ENCODE assay signal across 17 cellular contexts in genomic region chr12:53867216-53868012, GRCh38.
DNase-seq lines count a peak whose midpoint lies in the region; ATAC-seq and TF ChIP-seq lines count a peak whose summit lies in the region.
"Had no signal": no experiment of that assay in that cellular context is flagged by ENCODE, and none has a peak within 500 bp of the region (broad histone marks: within the 10 kb centered on the region; RNA-seq: fewer than 3 reads in every experiment).

No MANE protein-coding gene starts in this region.

- WGBS in esophagus squamous epithelium, 2 donors: 20 to 55% methylated on average over 2 of the region's 3 CpGs

- peaks cover 19% of the 10 kb centered on the region for H3K4me1 Mint-ChIP-seq in nephron progenitor cell
- H3K4me1 Mint-ChIP-seq: CD8-positive, alpha-beta memory T cell had no signal

- H3K27me3 ChIP-seq in esophagus squamous epithelium: peaks cover 0 to 63% (median 0%) of the 10 kb centered on the region in 4 donors

- TF ChIP-seq POLR2A in esophagus squamous epithelium (IDR thresholded peaks at IDR 0.05): no peak

- no peak overlapping the region for H3K27ac ChIP-seq in esophagus squamous epithelium
- H3K27ac ChIP-seq: adrenal gland, parathyroid adenoma, stomach, WERI-Rb-1 had no signal

- no peaks in the 10 kb centered on the region for H3K36me3 Mint-ChIP-seq in nephron progenitor cell (ENCODE audit: low read depth)
- H3K36me3 Mint-ChIP-seq: CD8-positive, alpha-beta memory T cell had no signal

- intact Hi-C loops in esophagus squamous epithelium (cut with DNase I): no loop called here

- H3K36me3 ChIP-seq in esophagus squamous epithelium: no peaks in the 10 kb centered on the region
- H3K36me3 ChIP-seq: adrenal gland, stomach, WERI-Rb-1 had no signal

- H3K9me3 ChIP-seq in esophagus squamous epithelium: no peaks in the 10 kb centered on the region
- H3K9me3 ChIP-seq: adrenal gland, stomach had no signal

- DNase-seq in Daoy (ENCODE audit: low read depth) (peak; percentile 75), LHCN-M2 (ENCODE audit: low read depth) (peak; percentile 85), choroid plexus epithelial cell (ENCODE audit: low read depth) (peak; percentile 12), nephron progenitor cell (peak; percentile 12), ecto neural progenitor cell (ENCODE audit: low spot score) (no peak), esophagus squamous epithelium (lab: John Stamatoyannopoulos, UW) (no peak)
- DNase-seq: CD8-positive, alpha-beta memory T cell; NCI-H2227 treated with DMSO at 0.1 percent for 48 hours; RPMI8226; stimulated activated CD4-positive, alpha-beta T cell treated with anti-CD3 and anti-CD28 coated beads, Interleukin-4, amount 100 ng/mL, for 4 hours; stomach; WERI-Rb-1 had no signal

- H3K4me3 Mint-ChIP-seq in nephron progenitor cell: no peak overlapping the region
- H3K4me3 Mint-ChIP-seq: CD8-positive, alpha-beta memory T cell; dendritic cell treated with granulocyte-macrophage colony-stimulating factor and Interleukin-4, amounts not matched to agents 40 ng/mL and 50 ng/mL, for 4 days had no signal

- no peak for TF ChIP-seq CTCF in choroid plexus epithelial cell (conservative IDR thresholded peaks at IDR 0.05; ENCODE audit: low read depth, low read length)
- TF ChIP-seq CTCF in nephron progenitor cell (IDR thresholded peaks at IDR 0.05): no peak
- no peak for TF ChIP-seq CTCF in esophagus squamous epithelium (IDR thresholded peaks at IDR 0.05)

- H3K9me3 Mint-ChIP-seq in nephron progenitor cell: no peaks in the 10 kb centered on the region
- H3K9me3 Mint-ChIP-seq: CD8-positive, alpha-beta memory T cell; dendritic cell treated with granulocyte-macrophage colony-stimulating factor and Interleukin-4, amounts not matched to agents 40 ng/mL and 50 ng/mL, for 4 days had no signal

- H3K4me1 ChIP-seq in esophagus squamous epithelium: no peaks in the 10 kb centered on the region
- H3K4me1 ChIP-seq: adrenal gland, parathyroid adenoma, stomach had no signal

- ATAC-seq in HG02870 (IDR thresholded peaks at IDR 0.05; ENCODE audit: unreplicated experiment): no peak
- ATAC-seq in GM19467 (IDR thresholded peaks at IDR 0.05; ENCODE audit: unreplicated experiment): no peak

- H3K4me3 ChIP-seq in choroid plexus epithelial cell (ENCODE audit: low read depth, low read length) (no peak overlapping the region), esophagus squamous epithelium (no peak overlapping the region)
- H3K4me3 ChIP-seq: adrenal gland, stomach had no signal

- no peak overlapping the region for H3K27ac Mint-ChIP-seq in nephron progenitor cell
- H3K27ac Mint-ChIP-seq: CD8-positive, alpha-beta memory T cell; dendritic cell treated with granulocyte-macrophage colony-stimulating factor and Interleukin-4, amounts not matched to agents 40 ng/mL and 50 ng/mL, for 4 days had no signal

- H3K27me3 Mint-ChIP-seq in nephron progenitor cell (ENCODE audit: low read depth, poor library complexity): peaks cover 34% of the 10 kb centered on the region

Comparison
In these comparisons a context has a peak if more than half of its experiments do, and no peak if none do; other contexts are left out.
1. DNase-seq: peak in Daoy (single experiment), LHCN-M2 (single experiment), choroid plexus epithelial cell (single experiment) and nephron progenitor cell (single experiment); none in ecto neural progenitor cell (single experiment) and esophagus squamous epithelium (single experiment).